ENCODE assay signal across 21 cellular contexts in genomic region chr4:76641758-76642157, GRCh38.
DNase-seq lines count a peak whose midpoint lies in the region; TF ChIP-seq lines count a peak whose summit lies in the region.
"Had no signal": no experiment of that assay in that cellular context is flagged by ENCODE, and none has a peak within 500 bp of the region (broad histone marks: within the 10 kb centered on the region; RNA-seq: fewer than 3 reads in every experiment).

No MANE protein-coding gene starts in this region.

- peaks cover 12% of the 10 kb centered on the region for H3K4me1 Mint-ChIP-seq in progenitor cell of endocrine pancreas (ENCODE audit: low read depth)
- H3K4me1 Mint-ChIP-seq: stimulated activated naive B cell treated with anti-CD40 and anti-IgM and Interleukin-4, amounts not matched to agents 10 μg/mL and 1 μg/mL and 100 μg/mL, for 72 hours had no signal

- H3K9me3 Mint-ChIP-seq in progenitor cell of endocrine pancreas (ENCODE audit: low read depth): no peaks in the 10 kb centered on the region
- H3K9me3 Mint-ChIP-seq: activated naive CD4-positive, alpha-beta T cell treated with anti-CD3 and anti-CD28 coated beads for 36 hours; stimulated activated naive B cell treated with anti-CD40 and anti-IgM and Interleukin-4, amounts not matched to agents 10 μg/mL and 1 μg/mL and 100 μg/mL, for 72 hours; T-helper 1 cell treated with Interleukin-12 subunit alpha and Interleukin-12 subunit beta and Interleukin-4 antibody, amounts not matched to agents 30 μg/mL and 1 μg/mL, for 36 hours had no signal

- H3K27ac Mint-ChIP-seq in progenitor cell of endocrine pancreas: peak overlapping the region; percentile 2
- H3K27ac Mint-ChIP-seq: activated naive CD4-positive, alpha-beta T cell treated with anti-CD3 and anti-CD28 coated beads for 36 hours; stimulated activated naive B cell treated with anti-CD40 and anti-IgM and Interleukin-4, amounts not matched to agents 10 μg/mL and 1 μg/mL and 100 μg/mL, for 72 hours; T-helper 1 cell treated with Interleukin-12 subunit alpha and Interleukin-12 subunit beta and Interleukin-4 antibody, amounts not matched to agents 30 μg/mL and 1 μg/mL, for 36 hours had no signal

- peaks cover 1% of the 10 kb centered on the region for H3K36me3 Mint-ChIP-seq in progenitor cell of endocrine pancreas (ENCODE audit: insufficient read depth)
- H3K36me3 Mint-ChIP-seq: stimulated activated naive B cell treated with anti-CD40 and anti-IgM and Interleukin-4, amounts not matched to agents 10 μg/mL and 1 μg/mL and 100 μg/mL, for 72 hours had no signal

- H3K27me3 Mint-ChIP-seq in progenitor cell of endocrine pancreas: peaks cover 3% of the 10 kb centered on the region

- H3K4me3 Mint-ChIP-seq in progenitor cell of endocrine pancreas (ENCODE audit: low read depth): no peak overlapping the region
- H3K4me3 Mint-ChIP-seq: activated naive CD4-positive, alpha-beta T cell treated with anti-CD3 and anti-CD28 coated beads for 36 hours; stimulated activated naive B cell treated with anti-CD40 and anti-IgM and Interleukin-4, amounts not matched to agents 10 μg/mL and 1 μg/mL and 100 μg/mL, for 72 hours; T-helper 1 cell treated with Interleukin-12 subunit alpha and Interleukin-12 subunit beta and Interleukin-4 antibody, amounts not matched to agents 30 μg/mL and 1 μg/mL, for 36 hours had no signal

- no peak for TF ChIP-seq CTCF in progenitor cell of endocrine pancreas (IDR thresholded peaks at IDR 0.05; ENCODE audit: unreplicated experiment)

- DNase-seq in NCI-H1105 treated with DMSO at 0.1 percent for 48 hours (lab: John Stamatoyannopoulos, UW) (peak; percentile 34), NCI-H1105 (lab: John Stamatoyannopoulos, UW) (no peak), NCI-H146 treated with DMSO at 0.1 percent for 48 hours (lab: John Stamatoyannopoulos, UW; ENCODE audit: unreplicated experiment) (peak; percentile 37), NCI-H69 (lab: John Stamatoyannopoulos, UW) (peak; percentile 6), progenitor cell of endocrine pancreas (ENCODE audit: low spot score, unreplicated experiment) (no peak), ureter (ENCODE audit: low spot score) (no peak), GOT3 (lab: John Stamatoyannopoulos, UW) (no peak), NCI-H1048 (lab: John Stamatoyannopoulos, UW) (no peak)
- DNase-seq: activated CD4-positive, alpha-beta T cell treated with anti-CD3 and anti-CD28 coated beads for 4 hours; activated naive CD4-positive, alpha-beta T cell treated with anti-CD3 and anti-CD28 coated beads for 36 hours; activated T-cell treated with anti-CD3 and anti-CD28 coated beads, Interleukin-2, amount 50 U/mL, for 48 hours; amygdala; heart left ventricle; IMR-90; mesendoderm; NCI-H1930; nucleus accumbens; SIG-M5; stimulated activated naive B cell treated with anti-CD40 and anti-IgM and Interleukin-4, amounts not matched to agents 10 μg/mL and 1 μg/mL and 100 μg/mL, for 72 hours; thyroid gland had no signal

Comparison
In these comparisons a context has a peak if more than half of its experiments do, and no peak if none do; other contexts are left out.
1. DNase-seq: peak in NCI-H1105 treated with DMSO at 0.1 percent for 48 hours (single experiment), NCI-H146 treated with DMSO at 0.1 percent for 48 hours (single experiment) and NCI-H69 (single experiment); none in NCI-H1105 (single experiment), progenitor cell of endocrine pancreas (single experiment), ureter (single experiment), GOT3 (single experiment) and NCI-H1048 (single experiment).